In genomic region chr20:23189341-23189740, GRCh38 we compare ENCODE assay signal across 31 cellular contexts.
"Had no signal": no experiment of that assay in that cellular context is flagged by ENCODE, and none has a peak within 500 bp of the region (broad histone marks: within the 10 kb centered on the region; RNA-seq: fewer than 3 reads in every experiment).

No MANE protein-coding gene starts in this region.

- H3K4me3 ChIP-seq: adrenal gland, body of pancreas, breast epithelium had no signal

- DNase-seq: activated CD4-positive, alpha-beta memory T cell treated with anti-CD3 and anti-CD28 coated beads, Interleukin-2, amount 10 ng/mL, durations not matched to agents 7 days and 5 days; activated CD4-positive, alpha-beta T cell treated with anti-CD3 and anti-CD28 coated beads for 1 hour; activated CD4-positive, alpha-beta T cell treated with anti-CD3 and anti-CD28 coated beads for 36 hours; activated CD4-positive, alpha-beta T cell treated with anti-CD3 and anti-CD28 coated beads for 48 hours; activated CD4-positive, alpha-beta T cell treated with anti-CD3 and anti-CD28 coated beads, Interleukin-2, amount 10 ng/mL, durations not matched to agents 7 days and 5 days; activated CD4-positive, alpha-beta T cell treated with anti-CD3 and anti-CD28 coated beads, Interleukin-2, amount 50 U/mL, for 48 hours; activated CD4-positive, CD25-positive, alpha-beta regulatory T cell; activated CD8-positive, alpha-beta memory T cell treated with anti-CD3 and anti-CD28 coated beads for 24 hours; activated CD8-positive, alpha-beta memory T cell treated with anti-CD3 and anti-CD28 coated beads, Interleukin-2, amount 10 ng/mL, durations not matched to agents 7 days and 5 days; activated CD8-positive, alpha-beta memory T cell treated with anti-CD3 and anti-CD28 coated beads, Interleukin-2, amount 50 U/mL, for 48 hours; activated CD8-positive, alpha-beta T cell treated with anti-CD3 and anti-CD28 coated beads, Interleukin-2, amount 10 ng/mL, durations not matched to agents 7 days and 5 days; activated effector memory CD4-positive, alpha-beta T cell treated with anti-CD3 and anti-CD28 coated beads, Interleukin-2, amount 50 U/mL, for 16 hours; activated gamma-delta T cell treated with Interleukin-2 at 50 U/mL for 16 hours; activated naive CD4-positive, alpha-beta T cell; activated naive CD4-positive, alpha-beta T cell treated with anti-CD3 and anti-CD28 coated beads for 36 hours; activated naive CD4-positive, alpha-beta T cell treated with anti-CD3 and anti-CD28 coated beads, Interleukin-2, amount 50 U/mL, for 16 hours; activated naive CD8-positive, alpha-beta T cell treated with anti-CD3 and anti-CD28 coated beads for 36 hours; activated T-cell treated with anti-CD3 and anti-CD28 coated beads, Interleukin-2, amount 50 U/mL, for 24 hours; activated T-cell treated with anti-CD3 and anti-CD28 coated beads, Interleukin-2, amount 50 U/mL, for 48 hours; adrenal gland; amniotic stem cell; aorta; body of pancreas; brain microvascular endothelial cell; central memory CD4-positive, alpha-beta T cell; SW 1271; T-helper 1 cell; T-helper 2 cell; T-helper 9 cell; WERI-Rb-1 had no signal

- H3K4me1 ChIP-seq: adrenal gland, breast epithelium had no signal

- H3K36me3 ChIP-seq: adrenal gland, brain microvascular endothelial cell, breast epithelium, WERI-Rb-1 had no signal

- H3K27me3 ChIP-seq: adrenal gland, body of pancreas, brain microvascular endothelial cell had no signal

- H3K27ac ChIP-seq: adrenal gland, body of pancreas, brain microvascular endothelial cell, breast epithelium, WERI-Rb-1 had no signal

- H3K9me3 ChIP-seq: adrenal gland, body of pancreas, breast epithelium had no signal
